ENCODE assay signal across 11 cellular contexts in genomic region chr5:150516011-150516410, GRCh38. TPM values are rescaled to one million over a fixed set of nuclear protein-coding genes. Genes with fewer than 3 reads are reported as not detected.
A peak's percentile ranks its signal among the peaks of the same experiment; 100 is the strongest.
DNase-seq lines count a peak whose midpoint lies in the region; ATAC-seq and TF ChIP-seq lines count a peak whose summit lies in the region.
"Had no signal": no experiment of that assay in that cellular context is flagged by ENCODE, and none has a peak within 500 bp of the region (broad histone marks: within the 10 kb centered on the region; RNA-seq: fewer than 3 reads in every experiment).

No MANE protein-coding gene starts in this region.

- intact Hi-C loops in Right ventricle myocardium inferior (cut with DNase I), result no loop called here
- intact Hi-C loops in cardiac septum (cut with DNase I), result no loop called here

- CTCF ChIA-PET in GM10248 (lab: Yijun Ruan, JAX), result interaction anchor here (0.9 to 1.6 kb wide), 6 partner anchors 17 to 66 kb away, joined by 3 to 6 read pairs (median 4); no protein-coding TSS in a partner anchor

- H3K27ac ChIP-seq in esophagus (ENCODE audit: low read depth in 2 of 2, low read length in 1 of 2), result peak overlapping the region; percentile 46 to 57
- peak overlapping the region; percentile 42 for H3K27ac ChIP-seq in muscle layer of duodenum (ENCODE audit: low read length)

- H3K27me3 ChIP-seq in esophagus (ENCODE audit: control insufficient read depth in 1 of 2, insufficient read depth in 2 of 2, low read length in 2 of 2), result no peaks in the 10 kb centered on the region
- no peaks in the 10 kb centered on the region for H3K27me3 ChIP-seq in muscle layer of duodenum (ENCODE audit: low read depth, low read length)

- no peak for DNase-seq in Right ventricle myocardium inferior (ENCODE audit: missing footprints)
- DNase-seq in cardiac septum (ENCODE audit: low spot score), result no peak
- no peak for DNase-seq in GM10248 (ENCODE audit: extremely low spot score)
- DNase-seq: activated naive CD8-positive, alpha-beta T cell treated with anti-CD3 and anti-CD28 coated beads, Interleukin-2, amount 10 ng/mL, durations not matched to agents 7 days and 5 days; NCI-H1436; T-helper 1 cell had no signal

- H3K4me1 ChIP-seq in esophagus (ENCODE audit: control insufficient read depth in 2 of 2, insufficient read depth in 2 of 2, low read length in 1 of 2) (peaks cover 18 to 32% of the 10 kb centered on the region in 2 donors), muscle layer of duodenum (ENCODE audit: control insufficient read depth in 1 of 2, insufficient read depth in 2 of 2, low read length in 2 of 2) (peaks cover 32 to 85% of the 10 kb centered on the region in 2 donors)

- WGBS in esophagus, 2 donors, result 61 to 66% methylated on average over 5 of the region's 5 CpGs

- H3K4me3 ChIP-seq in esophagus (ENCODE audit: low read depth in 1 of 2, low read length in 2 of 2), result no peak overlapping the region
- no peak overlapping the region for H3K4me3 ChIP-seq in muscle layer of duodenum (ENCODE audit: low read depth in 1 of 2, low read length in 2 of 2)

- peak; percentile 73 for ATAC-seq in Right ventricle myocardium inferior
- no peak for ATAC-seq in HG03354 (IDR thresholded peaks at IDR 0.05; ENCODE audit: poor library complexity, severe bottlenecking, unreplicated experiment)
- ATAC-seq in GM21786 (IDR thresholded peaks at IDR 0.05; ENCODE audit: unreplicated experiment), result no peak
- no peak for ATAC-seq in activated CD4-positive, CD25-positive, alpha-beta regulatory T cell treated with anti-CD3 and anti-CD28 coated beads, Interleukin-2, amount 50 U/mL, for 24 hours

- H3K9me3 ChIP-seq in esophagus (ENCODE audit: control insufficient read depth in 2 of 2, insufficient read depth in 1 of 2, low read depth in 1 of 2, low read length in 1 of 2) (no peaks in the 10 kb centered on the region), muscle layer of duodenum (ENCODE audit: control insufficient read depth in 1 of 2, low read length in 2 of 2) (no peaks in the 10 kb centered on the region)

- POLR2A ChIA-PET in GM10248 (lab: Yijun Ruan, JAX), result interaction anchor here (1.6 kb wide), 1 partner anchor 103 kb away, joined by 3 read pairs; the partner anchor contains the start of gene CD74

- TF ChIP-seq CTCF in GM10248 (IDR thresholded peaks at IDR 0.05; ENCODE audit: control extremely low read depth, extremely low read depth, low read depth, missing control alignments), result no peak

- peaks cover 0 to 6% of the 10 kb centered on the region in 2 donors for H3K36me3 ChIP-seq in esophagus (ENCODE audit: control insufficient read depth in 2 of 2, insufficient read depth in 2 of 2, low read length in 1 of 2)
- H3K36me3 ChIP-seq in muscle layer of duodenum (ENCODE audit: control insufficient read depth in 1 of 2, insufficient read depth in 2 of 2, low read length in 2 of 2), result no peaks in the 10 kb centered on the region

RNA-seq across cellular contexts. Expression of gene NDST1, which starts 8.1 kb away (rescaled TPM):
- total RNA-seq in Right ventricle myocardium inferior (60.4 TPM), cardiac septum (67.6 TPM)
- 10 to 100 TPM; 29.9 to 37.3 TPM for polyA plus RNA-seq in esophagus
